Comparison of ENCODE assay signal across 8 cellular contexts in genomic region chr6:43228951-43229802, GRCh38. TPM values are rescaled to one million over a fixed set of nuclear protein-coding genes. Genes with fewer than 3 reads are reported as not detected.
A peak's percentile ranks its signal among the peaks of the same experiment; 100 is the strongest.
DNase-seq lines count a peak whose midpoint lies in the region; ATAC-seq and TF ChIP-seq lines count a peak whose summit lies in the region.

TSS of gene DNPH1 (minus strand) at chr6:43229481. CDS start at chr6:43229456, 25 bp downstream.

- H3K27me3 ChIP-seq in RWPE2 (ENCODE audit: insufficient read depth, poor library complexity, severe bottlenecking): no peaks in the 10 kb centered on the region
- H3K27me3 ChIP-seq in foreskin keratinocyte: no peaks in the 10 kb centered on the region
- no peaks in the 10 kb centered on the region for H3K27me3 ChIP-seq in stomach smooth muscle (ENCODE audit: control insufficient read depth in 1 of 2, insufficient read depth in 2 of 2, low read length in 2 of 2)

- peaks cover 20% of the 10 kb centered on the region for H3K4me1 Mint-ChIP-seq in neural crest cell

- H3K27ac ChIP-seq in RWPE2 (ENCODE audit: poor library complexity, severe bottlenecking) (peak within 1 kb of the TSS; percentile 22), foreskin keratinocyte (peak within 1 kb of the TSS; percentile 53), stomach smooth muscle (ENCODE audit: low read length) (no peak within 1 kb of the TSS)

- H3K36me3 Mint-ChIP-seq in neural crest cell (ENCODE audit: low read depth): peaks cover under 1% of the 10 kb centered on the region

- peak; percentile 76 for ATAC-seq in GM19395 (IDR thresholded peaks at IDR 0.05; ENCODE audit: unreplicated experiment)
- peak; percentile 92 for ATAC-seq in RWPE2 (ENCODE audit: low read depth)
- peak; percentile 91 for ATAC-seq in foreskin keratinocyte

- H3K9me3 ChIP-seq in RWPE2 (ENCODE audit: severe bottlenecking) (no peaks in the 10 kb centered on the region), stomach smooth muscle (ENCODE audit: control insufficient read depth in 2 of 2, low read length in 2 of 2) (no peaks in the 10 kb centered on the region)

- DNase-seq in COR-L47 (lab: John Stamatoyannopoulos, UW): peak; percentile 56
- DNase-seq in HS-5 (ENCODE audit: low read depth): peak; percentile 32
- DNase-seq in RWPE2 (ENCODE audit: low spot score): peak; percentile 73
- peak; percentile 59 for DNase-seq in activated gamma-delta T cell (lab: John Stamatoyannopoulos, UW)
- DNase-seq in foreskin keratinocyte: peak in 1 of 2 donors; percentile 56
- DNase-seq in neural crest cell (ENCODE audit: low read depth, low spot score): peak; percentile 75

- TF ChIP-seq CTCF in RWPE2 (IDR thresholded peaks at IDR 0.05; ENCODE audit: poor library complexity, severe bottlenecking) (peak; percentile 94), foreskin keratinocyte (conservative IDR thresholded peaks at IDR 0.05) (peak; percentile 98), neural crest cell (conservative IDR thresholded peaks at IDR 0.05) (peak; percentile 94)

- no peaks in the 10 kb centered on the region for H3K4me1 ChIP-seq in RWPE2 (ENCODE audit: insufficient read depth, poor library complexity, severe bottlenecking)
- peaks cover 6% of the 10 kb centered on the region for H3K4me1 ChIP-seq in foreskin keratinocyte
- H3K4me1 ChIP-seq in stomach smooth muscle (ENCODE audit: control insufficient read depth, insufficient read depth, low read length): peaks cover 7% of the 10 kb centered on the region

- H3K27ac Mint-ChIP-seq in neural crest cell (ENCODE audit: unreplicated experiment): peak within 1 kb of the TSS; percentile 80

- no peaks in the 10 kb centered on the region for H3K9me3 Mint-ChIP-seq in neural crest cell

- peaks cover 3% of the 10 kb centered on the region; the same call in 1 of the 2 replicates for H3K36me3 ChIP-seq in RWPE2 (ENCODE audit: low read depth)
- peaks cover 0 to 7% of the 10 kb centered on the region in 2 donors for H3K36me3 ChIP-seq in stomach smooth muscle (ENCODE audit: control insufficient read depth in 2 of 2, insufficient read depth in 2 of 2, low read length in 2 of 2)

- peak within 1 kb of the TSS; percentile 50 to 64 for H3K9ac ChIP-seq in stomach smooth muscle (ENCODE audit: low read length in 2 of 2)

- H3K4me3 ChIP-seq in RWPE2 (ENCODE audit: severe bottlenecking) (peak within 1 kb of the TSS; percentile 65), stomach smooth muscle (ENCODE audit: low read length in 2 of 2) (peak within 1 kb of the TSS; percentile 70 to 77)

- H3K27me3 Mint-ChIP-seq in neural crest cell (ENCODE audit: low read depth): peaks cover 23% of the 10 kb centered on the region

- peak within 1 kb of the TSS; percentile 87 for H3K4me3 Mint-ChIP-seq in neural crest cell

RNA-seq across cellular contexts. Expression of gene DNPH1, which starts in this region (rescaled TPM):
- total RNA-seq in foreskin keratinocyte: 82.3 and 89.4 TPM in 2 replicates
- 147 and 170 TPM in 2 replicates for polyA plus RNA-seq in foreskin keratinocyte
- 50.3 and 55.1 TPM in 2 replicates for total RNA-seq in neural crest cell
